27 cellular contexts compared by ENCODE assay signal in genomic region chr22:38484244-38484643, GRCh38. TPM values are rescaled to one million over a fixed set of nuclear protein-coding genes. Genes with fewer than 3 reads are reported as not detected.
DNase-seq lines count a peak whose midpoint lies in the region; ATAC-seq and TF ChIP-seq lines count a peak whose summit lies in the region.
"Had no signal": no experiment of that assay in that cellular context is flagged by ENCODE, and none has a peak within 500 bp of the region (broad histone marks: within the 10 kb centered on the region; RNA-seq: fewer than 3 reads in every experiment).

No MANE protein-coding gene starts in this region.

- peaks cover 32% of the 10 kb centered on the region for H4K20me1 ChIP-seq in DND-41 (ENCODE audit: insufficient read depth, low read length)

- no peaks in the 10 kb centered on the region for H3K9me3 ChIP-seq in DND-41 (ENCODE audit: insufficient read depth, low read length, severe bottlenecking)
- H3K9me3 ChIP-seq: spleen, vagina had no signal

- H3K4me1 Mint-ChIP-seq in activated T-cell treated with anti-CD3 and anti-CD28 coated beads, Interleukin-2, amount 50 U/mL, for 24 hours (ENCODE audit: low read depth) = peaks cover 53% of the 10 kb centered on the region
- H3K4me1 Mint-ChIP-seq in activated T-helper 2 cell treated with anti-CD3 and anti-CD28 coated beads, Interferon-gamma antibody, Interleukin-2, Interleukin-4, amounts not matched to agents 10 μg/mL and 5 μg/mL and 100 μg/mL, durations not matched to agents 14 hours and 24 hours and 36 hours (ENCODE audit: low read depth) = peaks cover 27% of the 10 kb centered on the region
- H3K4me1 Mint-ChIP-seq in nephron progenitor cell = peaks cover 7% of the 10 kb centered on the region

- no peak overlapping the region for H3K4me3 Mint-ChIP-seq in activated T-cell treated with anti-CD3 and anti-CD28 coated beads, Interleukin-2, amount 50 U/mL, for 24 hours
- H3K4me3 Mint-ChIP-seq in activated T-helper 2 cell treated with anti-CD3 and anti-CD28 coated beads, Interferon-gamma antibody, Interleukin-2, Interleukin-4, amounts not matched to agents 10 μg/mL and 5 μg/mL and 100 μg/mL, durations not matched to agents 14 hours and 24 hours and 36 hours (ENCODE audit: low read depth) = no peak overlapping the region
- H3K4me3 Mint-ChIP-seq in nephron progenitor cell = no peak overlapping the region
- H3K4me3 Mint-ChIP-seq: naive B cell had no signal

- no peaks in the 10 kb centered on the region for H3K27me3 ChIP-seq in DND-41 (ENCODE audit: insufficient read depth, low read length, poor library complexity)
- H3K27me3 ChIP-seq: dorsolateral prefrontal cortex, foreskin keratinocyte, hepatocyte, spleen, vagina had no signal

- no peak overlapping the region for H3K4me2 ChIP-seq in DND-41 (ENCODE audit: insufficient read depth, low read length)
- H3K4me2 ChIP-seq: hepatocyte had no signal

- DNase-seq in activated T-cell treated with anti-CD3 and anti-CD28 coated beads, Interleukin-2, amount 50 U/mL, for 24 hours = no peak
- DNase-seq in activated T-cell treated with anti-CD3 and anti-CD28 coated beads, Interleukin-2, amount 50 U/mL, for 1 hour = no peak
- DNase-seq in DND-41 = no peak
- no peak for DNase-seq in activated T-helper 2 cell treated with anti-CD3 and anti-CD28 coated beads, Interferon-gamma antibody, Interleukin-2, Interleukin-4, amounts not matched to agents 10 μg/mL and 5 μg/mL and 100 μg/mL, durations not matched to agents 14 hours and 24 hours and 36 hours (ENCODE audit: low spot score)
- DNase-seq in nephron progenitor cell = no peak
- no peak for DNase-seq in NCI-H146 treated with DMSO at 0.1 percent for 48 hours (lab: John Stamatoyannopoulos, UW; ENCODE audit: unreplicated experiment)
- no peak for DNase-seq in hippocampal formation (lab: John Stamatoyannopoulos, UW)
- DNase-seq: ACHN; activated CD8-positive, alpha-beta memory T cell treated with anti-CD3 and anti-CD28 coated beads, Interleukin-2, amount 50 U/mL, for 4 hours; dorsolateral prefrontal cortex; foreskin keratinocyte; kidney; naive B cell; NCI-H187 treated with DMSO at 0.1 percent for 48 hours; NCI-H345; spleen; stimulated activated CD4-positive, alpha-beta T cell treated with anti-CD3 and anti-CD28 coated beads, Interleukin-4, amount 100 ng/mL, for 4 hours; substantia nigra had no signal

- TF ChIP-seq CTCF in DND-41 (IDR thresholded peaks at IDR 0.05; ENCODE audit: borderline replicate concordance, extremely low read depth, low read length, poor library complexity, severe bottlenecking) (no peak), nephron progenitor cell (IDR thresholded peaks at IDR 0.05) (no peak)

- H3K36me3 Mint-ChIP-seq in activated T-cell treated with anti-CD3 and anti-CD28 coated beads, Interleukin-2, amount 50 U/mL, for 24 hours (ENCODE audit: low read depth) = peaks cover 93% of the 10 kb centered on the region
- H3K36me3 Mint-ChIP-seq in activated T-helper 2 cell treated with anti-CD3 and anti-CD28 coated beads, Interferon-gamma antibody, Interleukin-2, Interleukin-4, amounts not matched to agents 10 μg/mL and 5 μg/mL and 100 μg/mL, durations not matched to agents 14 hours and 24 hours and 36 hours (ENCODE audit: low read depth) = peaks cover 84% of the 10 kb centered on the region
- H3K36me3 Mint-ChIP-seq in nephron progenitor cell (ENCODE audit: low read depth) = peaks cover 77% of the 10 kb centered on the region

- H2AFZ ChIP-seq in DND-41 (ENCODE audit: low read depth, low read length) = no peak overlapping the region
- H2AFZ ChIP-seq: hepatocyte had no signal

- H3K9ac ChIP-seq in DND-41 (ENCODE audit: low read depth, low read length) = no peak overlapping the region

- no peaks in the 10 kb centered on the region for H3K27me3 Mint-ChIP-seq in activated T-cell treated with anti-CD3 and anti-CD28 coated beads, Interleukin-2, amount 50 U/mL, for 24 hours
- H3K27me3 Mint-ChIP-seq in activated T-helper 2 cell treated with anti-CD3 and anti-CD28 coated beads, Interferon-gamma antibody, Interleukin-2, Interleukin-4, amounts not matched to agents 10 μg/mL and 5 μg/mL and 100 μg/mL, durations not matched to agents 14 hours and 24 hours and 36 hours (ENCODE audit: low read depth) = no peaks in the 10 kb centered on the region
- no peaks in the 10 kb centered on the region for H3K27me3 Mint-ChIP-seq in nephron progenitor cell (ENCODE audit: low read depth, poor library complexity)
- H3K27me3 Mint-ChIP-seq: naive B cell had no signal

- H3K79me2 ChIP-seq in DND-41 (ENCODE audit: insufficient read depth, low read length) = peaks cover 5% of the 10 kb centered on the region; the same call in 1 of the 2 replicates

- intact Hi-C loops in activated T-helper 2 cell treated with anti-CD3 and anti-CD28 coated beads, Interferon-gamma antibody, Interleukin-2, Interleukin-4, amounts not matched to agents 10 μg/mL and 5 μg/mL and 100 μg/mL, durations not matched to agents 14 hours and 24 hours and 36 hours (cut with micrococcal nuclease) = loop anchor here (5.0 kb wide), 1 partner anchor 88 kb away; the partner anchor contains the start of gene DMC1

- H3K27ac Mint-ChIP-seq in activated T-cell treated with anti-CD3 and anti-CD28 coated beads, Interleukin-2, amount 50 U/mL, for 24 hours = peak overlapping the region; percentile 76
- H3K27ac Mint-ChIP-seq in activated T-helper 2 cell treated with anti-CD3 and anti-CD28 coated beads, Interferon-gamma antibody, Interleukin-2, Interleukin-4, amounts not matched to agents 10 μg/mL and 5 μg/mL and 100 μg/mL, durations not matched to agents 14 hours and 24 hours and 36 hours = peak overlapping the region; percentile 9
- H3K27ac Mint-ChIP-seq in nephron progenitor cell = peak overlapping the region; percentile 88

- H3K9me3 Mint-ChIP-seq in activated T-cell treated with anti-CD3 and anti-CD28 coated beads, Interleukin-2, amount 50 U/mL, for 24 hours = no peaks in the 10 kb centered on the region
- no peaks in the 10 kb centered on the region for H3K9me3 Mint-ChIP-seq in activated T-helper 2 cell treated with anti-CD3 and anti-CD28 coated beads, Interferon-gamma antibody, Interleukin-2, Interleukin-4, amounts not matched to agents 10 μg/mL and 5 μg/mL and 100 μg/mL, durations not matched to agents 14 hours and 24 hours and 36 hours
- H3K9me3 Mint-ChIP-seq in nephron progenitor cell = no peaks in the 10 kb centered on the region
- H3K9me3 Mint-ChIP-seq: naive B cell had no signal

- H3K4me3 ChIP-seq in DND-41 (ENCODE audit: low read depth in 1 of 2, low read length in 2 of 2) = no peak overlapping the region
- H3K4me3 ChIP-seq: dorsolateral prefrontal cortex, hepatocyte, SK-N-MC, spleen, vagina had no signal

- H3K36me3 ChIP-seq in DND-41 (ENCODE audit: insufficient read depth, low read length) = peaks cover 80% of the 10 kb centered on the region

- no peaks in the 10 kb centered on the region for H3K4me1 ChIP-seq in DND-41 (ENCODE audit: insufficient read depth, low read length)
- H3K4me1 ChIP-seq: foreskin keratinocyte, vagina had no signal

- no peak for ATAC-seq in DND-41 (ENCODE audit: insufficient read depth, low read depth)
- ATAC-seq in GM21423 (IDR thresholded peaks at IDR 0.05; ENCODE audit: unreplicated experiment) = no peak
- ATAC-seq: activated CD4-positive, CD25-positive, alpha-beta regulatory T cell treated with anti-CD3 and anti-CD28 coated beads, Interleukin-2, amount 50 U/mL, for 24 hours; foreskin keratinocyte; HCT116 had no signal

- 0 out of 2 replicates have a peak overlapping the region, but pooled peaks have one; percentile 6 for H3K27ac ChIP-seq in DND-41 (ENCODE audit: low read length)
- H3K27ac ChIP-seq: C4-2B, foreskin keratinocyte, hepatocyte, spleen, vagina had no signal

RNA-seq across cellular contexts. Expression of gene KDELR3, which starts 16.3 kb away (rescaled TPM):
- total RNA-seq in activated T-helper 2 cell treated with anti-CD3 and anti-CD28 coated beads, Interferon-gamma antibody, Interleukin-2, Interleukin-4, amounts not matched to agents 10 μg/mL and 5 μg/mL and 100 μg/mL, durations not matched to agents 14 hours and 24 hours and 36 hours = 2.2 and 3.7 TPM in 2 replicates

RNA-seq across cellular contexts. Expression of gene DDX17, which starts 21.9 kb away (rescaled TPM):
- 378 and 391 TPM in 2 replicates for total RNA-seq in activated T-helper 2 cell treated with anti-CD3 and anti-CD28 coated beads, Interferon-gamma antibody, Interleukin-2, Interleukin-4, amounts not matched to agents 10 μg/mL and 5 μg/mL and 100 μg/mL, durations not matched to agents 14 hours and 24 hours and 36 hours

RNA-seq across cellular contexts. Expression of gene KCNJ4, which starts 29.2 kb away (rescaled TPM):
- total RNA-seq in activated T-helper 2 cell treated with anti-CD3 and anti-CD28 coated beads, Interferon-gamma antibody, Interleukin-2, Interleukin-4, amounts not matched to agents 10 μg/mL and 5 μg/mL and 100 μg/mL, durations not matched to agents 14 hours and 24 hours and 36 hours = not detected in 2 replicates
- total RNA-seq: epithelial cell of proximal tubule, foreskin keratinocyte, lung microvascular endothelial cell, spleen, vagina had no signal

Comparison
In these comparisons a context has a peak if more than half of its experiments do, and no peak if none do; other contexts are left out.
1. H3K27ac Mint-ChIP-seq: peak in every context shown above with its lines; median percentile 88 in nephron progenitor cell; 76 in activated T-cell treated with anti-CD3 and anti-CD28 coated beads, Interleukin-2, amount 50 U/mL, for 24 hours; 9 in activated T-helper 2 cell treated with anti-CD3 and anti-CD28 coated beads, Interferon-gamma antibody, Interleukin-2, Interleukin-4, amounts not matched to agents 10 μg/mL and 5 μg/mL and 100 μg/mL, durations not matched to agents 14 hours and 24 hours and 36 hours.